Comparison of ENCODE assay signal across 13 cellular contexts in genomic region chr4:187059031-187059430, GRCh38.
DNase-seq lines count a peak whose midpoint lies in the region; ATAC-seq and TF ChIP-seq lines count a peak whose summit lies in the region.
"Had no signal": no experiment of that assay in that cellular context is flagged by ENCODE, and none has a peak within 500 bp of the region (broad histone marks: within the 10 kb centered on the region; RNA-seq: fewer than 3 reads in every experiment).

No MANE protein-coding gene starts in this region.

- intact Hi-C loops in body of pancreas (cut with DNase I), result no loop called here

- H3K4me3 ChIP-seq in body of pancreas, result no peak overlapping the region

- H3K36me3 Mint-ChIP-seq in T-cell, result no peaks in the 10 kb centered on the region
- H3K36me3 Mint-ChIP-seq: CD8-positive, alpha-beta memory T cell had no signal

- no peaks in the 10 kb centered on the region for H3K36me3 ChIP-seq in body of pancreas (replicated peaks in 1 of 2; ENCODE audit: insufficient read depth in 1 of 2, low read depth in 2 of 2)
- H3K36me3 ChIP-seq: BE2C had no signal

- CTCF ChIA-PET in T-cell (lab: Charles Lee), result no interaction called here

- 92 to 95% methylated on average over 9 of the region's 9 CpGs for WGBS in body of pancreas, 2 donors

- no peak for TF ChIP-seq POLR2A in body of pancreas (IDR thresholded peaks at IDR 0.05)

- no peak overlapping the region for H3K4me3 Mint-ChIP-seq in T-cell
- H3K4me3 Mint-ChIP-seq: CD8-positive, alpha-beta memory T cell had no signal

- no peak overlapping the region for H3K27ac Mint-ChIP-seq in T-cell
- H3K27ac Mint-ChIP-seq: CD8-positive, alpha-beta memory T cell had no signal

- H3K9me3 ChIP-seq in body of pancreas, result no peaks in the 10 kb centered on the region
- H3K9me3 ChIP-seq: BE2C, Caco-2 had no signal

- no peaks in the 10 kb centered on the region for H3K27me3 Mint-ChIP-seq in T-cell
- H3K27me3 Mint-ChIP-seq: CD8-positive, alpha-beta memory T cell had no signal

- no peaks in the 10 kb centered on the region for H3K4me1 Mint-ChIP-seq in T-cell
- H3K4me1 Mint-ChIP-seq: CD8-positive, alpha-beta memory T cell had no signal

- no peaks in the 10 kb centered on the region for H3K27me3 ChIP-seq in body of pancreas
- H3K27me3 ChIP-seq: BE2C had no signal

- H3K9me3 Mint-ChIP-seq in T-cell, result peaks cover 4 to 8% (median 8%) of the 10 kb centered on the region in 3 donors

- H3K27ac ChIP-seq in body of pancreas, result no peak overlapping the region
- H3K27ac ChIP-seq: HL-60 had no signal

- DNase-seq in Daoy (ENCODE audit: low read depth) (peak; percentile 34), RPMI7951 (ENCODE audit: low read depth) (peak; percentile 78), kidney glomerular epithelial cell (lab: John Stamatoyannopoulos, UW) (peak; percentile 81), renal cortical epithelial cell (ENCODE audit: low read depth) (peak; percentile 38), T-cell (no peak), AG20443 (ENCODE audit: low spot score) (no peak), body of pancreas (no peak)
- DNase-seq: BE2C; Caco-2; CD8-positive, alpha-beta memory T cell; DND-41 had no signal

- POLR2A ChIA-PET in T-cell (lab: Charles Lee), result no interaction called here

- no peak for ATAC-seq in T-cell (replicated peaks in 1 of 4)
- no peak for ATAC-seq in body of pancreas
- ATAC-seq: HCT116 had no signal

- no peaks in the 10 kb centered on the region for H3K4me1 ChIP-seq in body of pancreas
- H3K4me1 ChIP-seq: BE2C, Caco-2 had no signal

- TF ChIP-seq CTCF in body of pancreas (IDR thresholded peaks at IDR 0.05), result no peak

Comparison
In these comparisons a context has a peak if more than half of its experiments do, and no peak if none do; other contexts are left out.
1. DNase-seq: peak in Daoy (single experiment), RPMI7951 (single experiment), kidney glomerular epithelial cell (single experiment) and renal cortical epithelial cell (single experiment); none in T-cell (0 of 34), AG20443 (single experiment) and body of pancreas (0 of 4).